15 cellular contexts compared by ENCODE assay signal in genomic region chr11:15489281-15489680, GRCh38.
"Had no signal": no experiment of that assay in that cellular context is flagged by ENCODE, and none has a peak within 500 bp of the region (broad histone marks: within the 10 kb centered on the region; RNA-seq: fewer than 3 reads in every experiment).

No MANE protein-coding gene starts in this region.

- H3K9me3 Mint-ChIP-seq: nephron progenitor cell had no signal

- H3K27ac Mint-ChIP-seq: naive thymus-derived CD4-positive, alpha-beta T cell; nephron progenitor cell had no signal

- ATAC-seq: foreskin keratinocyte; naive thymus-derived CD4-positive, alpha-beta T cell; right cardiac atrium had no signal

- H3K4me1 Mint-ChIP-seq: naive thymus-derived CD4-positive, alpha-beta T cell; nephron progenitor cell had no signal

- DNase-seq: dorsolateral prefrontal cortex; effector CD8-positive, alpha-beta T cell; foreskin keratinocyte; head of caudate nucleus; hippocampal formation; naive thymus-derived CD4-positive, alpha-beta T cell; nephron progenitor cell; posterior cingulate gyrus; right cardiac atrium; small intestine; stimulated activated CD4-positive, alpha-beta T cell treated with anti-CD3 and anti-CD28 coated beads, Interleukin-12 subunit alpha, Interleukin-12 subunit beta, amount 100 ng/mL, for 4 hours; stimulated activated naive CD4-positive, alpha-beta T cell; stomach; substantia nigra; transverse colon had no signal

- H3K4me3 Mint-ChIP-seq: naive thymus-derived CD4-positive, alpha-beta T cell; nephron progenitor cell had no signal
